In genomic region chr2:215948051-215948450, GRCh38 we compare ENCODE assay signal across 23 cellular contexts.
A peak's percentile ranks its signal among the peaks of the same experiment; 100 is the strongest.
DNase-seq lines count a peak whose midpoint lies in the region; ATAC-seq, FAIRE-seq and TF ChIP-seq lines count a peak whose summit lies in the region.
"Had no signal": no experiment of that assay in that cellular context is flagged by ENCODE, and none has a peak within 500 bp of the region (broad histone marks: within the 10 kb centered on the region; RNA-seq: fewer than 3 reads in every experiment).

No MANE protein-coding gene starts in this region.

- H4K20me1 ChIP-seq in osteoblast (ENCODE audit: insufficient read depth, low read length), result no peaks in the 10 kb centered on the region
- H4K20me1 ChIP-seq: BLaER1 had no signal

- H3K4me2 ChIP-seq in osteoblast (ENCODE audit: insufficient read depth, low read length), result no peak overlapping the region
- H3K4me2 ChIP-seq: BLaER1 had no signal

- no peak for TF ChIP-seq POLR2A in GM12891 (IDR thresholded peaks at IDR 0.05; ENCODE audit: low read depth, low read length)

- H3K79me2 ChIP-seq in osteoblast (ENCODE audit: insufficient read depth, low read length), result no peaks in the 10 kb centered on the region

- no peaks in the 10 kb centered on the region for H3K36me3 ChIP-seq in osteoblast (ENCODE audit: insufficient read depth, low read length)

- no peaks in the 10 kb centered on the region for H3K9me3 ChIP-seq in osteoblast (ENCODE audit: low read depth, low read length)
- H3K9me3 ChIP-seq: BE2C, BLaER1, Caco-2 had no signal

- H3K27ac ChIP-seq in osteoblast (ENCODE audit: low read depth, low read length), result no peak overlapping the region
- H3K27ac ChIP-seq: BLaER1 had no signal

- peaks cover 3% of the 10 kb centered on the region for H3K27me3 ChIP-seq in osteoblast (ENCODE audit: insufficient read depth, low read length)
- H3K27me3 ChIP-seq: BE2C, BLaER1 had no signal

- no peak for ATAC-seq in GM19351 (IDR thresholded peaks at IDR 0.05; ENCODE audit: unreplicated experiment)

- H3K4me3 ChIP-seq in osteoblast (ENCODE audit: insufficient read depth, low read length), result no peak overlapping the region
- H3K4me3 ChIP-seq: BLaER1 had no signal

- DNase-seq in COLO829 (ENCODE audit: low spot score) (peak; percentile 61), GM12891 (ENCODE audit: insufficient read length, low spot score) (no peak), foreskin melanocyte (peak; percentile 85), osteoblast (ENCODE audit: insufficient read length, low spot score, missing footprints) (peak; percentile 1), NCI-H526 (lab: John Stamatoyannopoulos, UW) (no peak)
- no peak for DNase-seq in central memory CD4-positive, alpha-beta T cell
- DNase-seq: 8988T; ACHN; BE2C; C1 segment of cervical spinal cord; Caco-2; Calu3; CD4-positive, alpha-beta memory T cell; CD4-positive, CD25-positive, alpha-beta regulatory T cell; CD8-positive, alpha-beta memory T cell; DMS79 treated with DMSO at 0.1 percent for 48 hours; GF-D8 had no signal

- FAIRE-seq in GM12891 (lab: Jason Lieb, UNC), result peak; percentile 33
- FAIRE-seq: A204.1, D721Med, G401.6, GM12892 had no signal

- TF ChIP-seq CTCF in osteoblast (IDR thresholded peaks at IDR 0.05; ENCODE audit: extremely low read depth, low read depth, low read length), result no peak

- no peak overlapping the region for H2AFZ ChIP-seq in osteoblast (ENCODE audit: low read length)

- no peaks in the 10 kb centered on the region for H3K4me1 ChIP-seq in osteoblast (ENCODE audit: insufficient read depth, low read length)
- H3K4me1 ChIP-seq: BLaER1, Caco-2 had no signal

TF ChIP-seq in GM12891, 5 proteins besides CTCF, POLR2A, EP300 and RAD21:
- TF ChIP-seq PAX5 (IDR thresholded peaks at IDR 0.05; ENCODE audit: insufficient read depth, low read length, severe bottlenecking) (no peak), POLR2AphosphoS5 (IDR thresholded peaks at IDR 0.05; ENCODE audit: low read depth, low read length) (no peak), POU2F2 (IDR thresholded peaks at IDR 0.05; ENCODE audit: low read depth, low read length) (no peak), SPI1 (IDR thresholded peaks at IDR 0.05; ENCODE audit: low read depth, low read length) (no peak), TAF1 (IDR thresholded peaks at IDR 0.05; ENCODE audit: low read depth, low read length) (no peak)
TF ChIP-seq in GM12891: peak in this region for 0.

Comparison
In these comparisons a context has a peak if more than half of its experiments do, and no peak if none do; other contexts are left out.
1. DNase-seq: peak in COLO829 (single experiment), foreskin melanocyte (single experiment) and osteoblast (single experiment); none in GM12891 (single experiment), central memory CD4-positive, alpha-beta T cell (single experiment) and NCI-H526 (0 of 2).